7 cellular contexts compared by ENCODE assay signal in genomic region chr12:131808744-131809371, GRCh38. TPM values are rescaled to one million over a fixed set of nuclear protein-coding genes. Genes with fewer than 3 reads are reported as not detected.
A peak's percentile ranks its signal among the peaks of the same experiment; 100 is the strongest.
DNase-seq lines count a peak whose midpoint lies in the region; ATAC-seq, FAIRE-seq and TF ChIP-seq lines count a peak whose summit lies in the region.

No MANE protein-coding gene starts in this region.

- DNase-seq in activated naive CD8-positive, alpha-beta T cell treated with anti-CD3 and anti-CD28 coated beads for 36 hours = peak; percentile 53
- DNase-seq in neuronal stem cell (ENCODE audit: low spot score) = no peak
- DNase-seq in RCC 7860 (ENCODE audit: low spot score) = no peak
- DNase-seq in NCI-H2029 (lab: John Stamatoyannopoulos, UW) = no peak

- H3K27ac Mint-ChIP-seq in activated naive CD8-positive, alpha-beta T cell treated with anti-CD3 and anti-CD28 coated beads for 36 hours = peak overlapping the region; percentile 74

- no peak overlapping the region for H4K8ac ChIP-seq in neuronal stem cell (ENCODE audit: low read depth, low read length)

- H2AFZ ChIP-seq in neuronal stem cell (ENCODE audit: low read length) = no peak overlapping the region

- H2BK15ac ChIP-seq in neuronal stem cell (ENCODE audit: low read length) = no peak overlapping the region

- H3K4me1 Mint-ChIP-seq in activated naive CD8-positive, alpha-beta T cell treated with anti-CD3 and anti-CD28 coated beads for 36 hours = no peaks in the 10 kb centered on the region

- peak overlapping the region; percentile 68 for H3K27ac ChIP-seq in KOPT-K1 (ENCODE audit: low read depth, low read length, poor library complexity, severe bottlenecking)
- no peak overlapping the region for H3K27ac ChIP-seq in neuronal stem cell (replicated peaks; ENCODE audit: low read length)

- H3K14ac ChIP-seq in neuronal stem cell (ENCODE audit: low read length) = no peak overlapping the region

- WGBS in neuronal stem cell (ENCODE audit: extremely low coverage in 2 of 2, insufficient read length in 2 of 2, insufficient replicate concordance in 1 of 2), 2 donors = no CpG with 5 or more reads among the region's 44 CpGs

- no peak overlapping the region for H4K91ac ChIP-seq in neuronal stem cell (ENCODE audit: low read depth, low read length, poor library complexity)

- no peak overlapping the region for H3K4me2 ChIP-seq in neuronal stem cell (ENCODE audit: insufficient read depth, low read length, poor library complexity, severe bottlenecking)

- no peaks in the 10 kb centered on the region for H3K27me3 Mint-ChIP-seq in activated naive CD8-positive, alpha-beta T cell treated with anti-CD3 and anti-CD28 coated beads for 36 hours

- no peak overlapping the region for H3K9ac ChIP-seq in neuronal stem cell (ENCODE audit: low read depth, low read length, poor library complexity)

- H3K27me3 ChIP-seq in neuronal stem cell (ENCODE audit: control insufficient read depth in 3 of 3, insufficient read depth in 3 of 3, low read depth in 1 of 3, low read length in 3 of 3) = no peaks in the 10 kb centered on the region

- H2BK5ac ChIP-seq in neuronal stem cell (ENCODE audit: low read length) = no peak overlapping the region

- H2BK120ac ChIP-seq in neuronal stem cell (ENCODE audit: low read depth, low read length) = no peak overlapping the region

- peaks cover 11% of the 10 kb centered on the region for H3K9me3 Mint-ChIP-seq in activated naive CD8-positive, alpha-beta T cell treated with anti-CD3 and anti-CD28 coated beads for 36 hours

- peak overlapping the region; percentile 48 for H3K18ac ChIP-seq in neuronal stem cell (ENCODE audit: low read length)

- H3K36me3 ChIP-seq in KOPT-K1 (ENCODE audit: insufficient read depth, low read length) = no peaks in the 10 kb centered on the region
- H3K36me3 ChIP-seq in neuronal stem cell (replicated peaks in 1 of 2; ENCODE audit: control insufficient read depth in 2 of 2, insufficient read depth in 2 of 2, low read length in 2 of 2) = peaks cover 0 to 3% of the 10 kb centered on the region in 2 donors

- peaks cover 11% of the 10 kb centered on the region for H3K36me3 Mint-ChIP-seq in activated naive CD8-positive, alpha-beta T cell treated with anti-CD3 and anti-CD28 coated beads for 36 hours

- H3K4me3 Mint-ChIP-seq in activated naive CD8-positive, alpha-beta T cell treated with anti-CD3 and anti-CD28 coated beads for 36 hours = peak overlapping the region; percentile 72

- H2AK5ac ChIP-seq in neuronal stem cell (ENCODE audit: low read depth, low read length) = no peak overlapping the region

- H3K9me3 ChIP-seq in KOPT-K1 (ENCODE audit: insufficient read depth, low read length, poor library complexity, severe bottlenecking) = peaks cover 23% of the 10 kb centered on the region
- peaks cover 3 to 4% of the 10 kb centered on the region in 2 donors for H3K9me3 ChIP-seq in neuronal stem cell (replicated peaks in 1 of 2; ENCODE audit: control insufficient read depth in 2 of 2, insufficient read depth in 1 of 2, low read depth in 1 of 2, low read length in 2 of 2)

- no peak for ATAC-seq in GM21619 (IDR thresholded peaks at IDR 0.05; ENCODE audit: unreplicated experiment)

- no peak overlapping the region for H3K4me3 ChIP-seq in neuronal stem cell (ENCODE audit: low read length in 2 of 2)

- H3K4me1 ChIP-seq in neuronal stem cell (ENCODE audit: control insufficient read depth in 2 of 2, insufficient read depth in 1 of 2, low read depth in 1 of 2, low read length in 2 of 2) = peaks cover 0 to under 1% of the 10 kb centered on the region in 2 donors

- no peak overlapping the region for H3K23ac ChIP-seq in neuronal stem cell (ENCODE audit: low read depth, low read length, poor library complexity)

- TF ChIP-seq POLR2A in GM15510 (IDR thresholded peaks at IDR 0.05; ENCODE audit: borderline replicate concordance, extremely low read depth, insufficient read length) = peak; percentile 46

- H3K79me1 ChIP-seq in neuronal stem cell (ENCODE audit: low read depth, low read length) = no peaks in the 10 kb centered on the region

- no peak overlapping the region for H3K4ac ChIP-seq in neuronal stem cell (ENCODE audit: low read length)

- no peak for FAIRE-seq in RCC 7860 (lab: Jason Lieb, UNC)

- no peak overlapping the region for H2BK12ac ChIP-seq in neuronal stem cell (ENCODE audit: low read length)

RNA-seq across cellular contexts. Expression of gene MMP17, which starts 19.3 kb away (rescaled TPM):
- total RNA-seq in activated naive CD8-positive, alpha-beta T cell treated with anti-CD3 and anti-CD28 coated beads for 36 hours = under 1 TPM in 1 of 2 experiments, not detected in 1; 0.32 TPM
- polyA plus RNA-seq in neuronal stem cell (2013, experiment 1 of 2) = 4.2 TPM
- 3.8 TPM for polyA plus RNA-seq in neuronal stem cell (2013, experiment 2 of 2)
